Comparison of ENCODE assay signal across 10 cellular contexts in genomic region chr17:77427471-77427991, GRCh38.
DNase-seq lines count a peak whose midpoint lies in the region; ATAC-seq and TF ChIP-seq lines count a peak whose summit lies in the region.
"Had no signal": no experiment of that assay in that cellular context is flagged by ENCODE, and none has a peak within 500 bp of the region (broad histone marks: within the 10 kb centered on the region; RNA-seq: fewer than 3 reads in every experiment).

No MANE protein-coding gene starts in this region.

- 88 to 89% methylated on average over 13 to 14 of the region's 14 CpGs for WGBS in mesodermal cell (ENCODE audit: insufficient coverage in 2 of 2), 2 experiments

- peak overlapping the region; percentile 14 for H3K4me3 ChIP-seq in coronary artery
- no peak overlapping the region for H3K4me3 ChIP-seq in mesodermal cell (ENCODE audit: extremely low read depth, insufficient read depth, low read length, poor library complexity, severe bottlenecking)

- no peak for ATAC-seq in GM21360 (IDR thresholded peaks at IDR 0.05; ENCODE audit: unreplicated experiment)
- ATAC-seq in GM18502 (IDR thresholded peaks at IDR 0.05; ENCODE audit: poor library complexity, unreplicated experiment): no peak
- ATAC-seq: stimulated activated naive CD8-positive, alpha-beta T cell treated with anti-CD3 and anti-CD28 coated beads, Interleukin-15, Interleukin-2, amounts not matched to agents 100 U/mL and 50 U/mL, for 24 hours had no signal

- TF ChIP-seq RAD21 in Ishikawa (IDR thresholded peaks at IDR 0.05; ENCODE audit: low read depth): 0 out of 2 replicates have a peak, but pooled peaks have one; percentile 2

- no peak for TF ChIP-seq EP300 in Ishikawa (IDR thresholded peaks at IDR 0.05; ENCODE audit: borderline replicate concordance)

- DNase-seq in A172 (ENCODE audit: low spot score): peak; percentile 91
- DNase-seq in coronary artery (ENCODE audit: low spot score): peak; percentile 80
- DNase-seq in HT-29 (ENCODE audit: low spot score): no peak
- DNase-seq in NCI-H526 (lab: John Stamatoyannopoulos, UW): no peak
- DNase-seq: NCI-H526 treated with DMSO at 0.1 percent for 48 hours; stimulated activated naive CD8-positive, alpha-beta T cell treated with anti-CD3 and anti-CD28 coated beads, Interleukin-15, Interleukin-2, amounts not matched to agents 100 U/mL and 50 U/mL, for 24 hours had no signal

- TF ChIP-seq CTCF in coronary artery (IDR thresholded peaks at IDR 0.05): no peak

- peaks cover 74% of the 10 kb centered on the region for H3K4me1 ChIP-seq in mesodermal cell (ENCODE audit: control insufficient read depth, insufficient read depth, low read length, poor library complexity, severe bottlenecking)

- H3K36me3 ChIP-seq in mesodermal cell (ENCODE audit: control insufficient read depth, insufficient read depth, low read length): peaks cover 15% of the 10 kb centered on the region

- H3K27ac ChIP-seq in coronary artery (peak overlapping the region; percentile 93 to 95), mesodermal cell (ENCODE audit: low read depth, low read length, severe bottlenecking) (peak overlapping the region; percentile 69)

- H3K9me3 ChIP-seq in mesodermal cell (ENCODE audit: control insufficient read depth, low read length): no peaks in the 10 kb centered on the region

TF ChIP-seq in Ishikawa, 13 proteins besides CTCF, POLR2A, EP300 and RAD21:
- TF ChIP-seq YY1 (IDR thresholded peaks at IDR 0.05; ENCODE audit: low read depth): no peak
- TF ChIP-seq FOXM1 (IDR thresholded peaks at IDR 0.05; ENCODE audit: borderline replicate concordance, low read depth): no peak
- TF ChIP-seq, protein P1, sequence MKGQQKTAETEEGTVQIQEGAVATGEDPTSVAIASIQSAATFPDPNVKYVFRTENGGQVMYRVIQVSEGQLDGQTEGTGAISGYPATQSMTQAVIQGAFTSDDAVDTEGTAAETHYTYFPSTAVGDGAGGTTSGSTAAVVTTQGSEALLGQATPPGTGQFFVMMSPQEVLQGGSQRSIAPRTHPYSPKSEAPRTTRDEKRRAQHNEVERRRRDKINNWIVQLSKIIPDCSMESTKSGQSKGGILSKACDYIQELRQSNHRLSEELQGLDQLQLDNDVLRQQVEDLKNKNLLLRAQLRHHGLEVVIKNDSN (IDR thresholded peaks at IDR 0.05): no peak
- TF ChIP-seq, protein P2, sequence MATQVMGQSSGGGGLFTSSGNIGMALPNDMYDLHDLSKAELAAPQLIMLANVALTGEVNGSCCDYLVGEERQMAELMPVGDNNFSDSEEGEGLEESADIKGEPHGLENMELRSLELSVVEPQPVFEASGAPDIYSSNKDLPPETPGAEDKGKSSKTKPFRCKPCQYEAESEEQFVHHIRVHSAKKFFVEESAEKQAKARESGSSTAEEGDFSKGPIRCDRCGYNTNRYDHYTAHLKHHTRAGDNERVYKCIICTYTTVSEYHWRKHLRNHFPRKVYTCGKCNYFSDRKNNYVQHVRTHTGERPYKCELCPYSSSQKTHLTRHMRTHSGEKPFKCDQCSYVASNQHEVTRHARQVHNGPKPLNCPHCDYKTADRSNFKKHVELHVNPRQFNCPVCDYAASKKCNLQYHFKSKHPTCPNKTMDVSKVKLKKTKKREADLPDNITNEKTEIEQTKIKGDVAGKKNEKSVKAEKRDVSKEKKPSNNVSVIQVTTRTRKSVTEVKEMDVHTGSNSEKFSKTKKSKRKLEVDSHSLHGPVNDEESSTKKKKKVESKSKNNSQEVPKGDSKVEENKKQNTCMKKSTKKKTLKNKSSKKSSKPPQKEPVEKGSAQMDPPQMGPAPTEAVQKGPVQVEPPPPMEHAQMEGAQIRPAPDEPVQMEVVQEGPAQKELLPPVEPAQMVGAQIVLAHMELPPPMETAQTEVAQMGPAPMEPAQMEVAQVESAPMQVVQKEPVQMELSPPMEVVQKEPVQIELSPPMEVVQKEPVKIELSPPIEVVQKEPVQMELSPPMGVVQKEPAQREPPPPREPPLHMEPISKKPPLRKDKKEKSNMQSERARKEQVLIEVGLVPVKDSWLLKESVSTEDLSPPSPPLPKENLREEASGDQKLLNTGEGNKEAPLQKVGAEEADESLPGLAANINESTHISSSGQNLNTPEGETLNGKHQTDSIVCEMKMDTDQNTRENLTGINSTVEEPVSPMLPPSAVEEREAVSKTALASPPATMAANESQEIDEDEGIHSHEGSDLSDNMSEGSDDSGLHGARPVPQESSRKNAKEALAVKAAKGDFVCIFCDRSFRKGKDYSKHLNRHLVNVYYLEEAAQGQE (IDR thresholded peaks at IDR 0.05; ENCODE audit: low read depth): peak; percentile 54
- peak; percentile 56; the same call in 1 of the 2 replicates for TF ChIP-seq ZBTB7A (IDR thresholded peaks at IDR 0.05; ENCODE audit: low read depth)
- TF ChIP-seq CREB1 (IDR thresholded peaks at IDR 0.05; ENCODE audit: low read depth): no peak
- peak; percentile 42; the same call in 1 of the 2 replicates for TF ChIP-seq NFIC (IDR thresholded peaks at IDR 0.05)

Comparison
In these comparisons a context has a peak if more than half of its experiments do, and no peak if none do; other contexts are left out.
1. DNase-seq: peak in A172 (single experiment) and coronary artery (single experiment); none in HT-29 (single experiment) and NCI-H526 (0 of 2).